8 cellular contexts compared by ENCODE assay signal in genomic region chr2:168454737-168455691, GRCh38. TPM values are rescaled to one million over a fixed set of nuclear protein-coding genes. Genes with fewer than 3 reads are reported as not detected.
DNase-seq lines count a peak whose midpoint lies in the region; ATAC-seq and TF ChIP-seq lines count a peak whose summit lies in the region.

No MANE protein-coding gene starts in this region.

- TF ChIP-seq CTCF in heart right ventricle (IDR thresholded peaks at IDR 0.05) (no peak), liver (IDR thresholded peaks at IDR 0.05; ENCODE audit: low read depth, low read length, missing input control) (no peak), vagina (IDR thresholded peaks at IDR 0.05) (no peak)

- DNase-seq in heart right ventricle (no peak), left ventricle myocardium superior (no peak), adipocyte (ENCODE audit: low read depth) (no peak), vagina (ENCODE audit: extremely low spot score in 2 of 2) (no peak), SHP77 treated with DMSO at 0.1 percent for 48 hours (lab: John Stamatoyannopoulos, UW) (no peak), ecto neural progenitor cell (ENCODE audit: low spot score) (no peak), NCI-H1694 treated with DMSO at 0.1 percent for 48 hours (lab: John Stamatoyannopoulos, UW) (no peak)

- H3K9me3 ChIP-seq in heart right ventricle = peaks cover 0 to 10% (median 0%) of the 10 kb centered on the region in 11 donors
- no peaks in the 10 kb centered on the region for H3K9me3 ChIP-seq in adipocyte (ENCODE audit: control insufficient read depth, low read length)
- no peaks in the 10 kb centered on the region for H3K9me3 ChIP-seq in liver (ENCODE audit: control insufficient read depth in 4 of 4, low read length in 3 of 4)
- H3K9me3 ChIP-seq in vagina = no peaks in the 10 kb centered on the region

- H3K4me1 ChIP-seq in heart right ventricle (peaks cover 0 to 31% (median 7%) of the 10 kb centered on the region in 9 donors), adipocyte (ENCODE audit: control insufficient read depth, insufficient read depth, low read length) (peaks cover 12% of the 10 kb centered on the region), liver (ENCODE audit: control insufficient read depth in 4 of 4, insufficient read depth in 4 of 4, low read length in 3 of 4) (peaks cover 0 to 25% (median 14%) of the 10 kb centered on the region in 4 donors), vagina (peaks cover 29% of the 10 kb centered on the region)

- no peaks in the 10 kb centered on the region for H3K27me3 ChIP-seq in heart right ventricle
- no peaks in the 10 kb centered on the region for H3K27me3 ChIP-seq in adipocyte (replicated peaks; ENCODE audit: control insufficient read depth, insufficient read depth, low read length)
- H3K27me3 ChIP-seq in liver (ENCODE audit: control insufficient read depth in 4 of 4, insufficient read depth in 4 of 4, low read length in 3 of 4) = no peaks in the 10 kb centered on the region
- H3K27me3 ChIP-seq in vagina = no peaks in the 10 kb centered on the region

- H3K27ac ChIP-seq in heart right ventricle = peak overlapping the region in 4 of 10 donors; percentile 64 to 93 (median 83)
- H3K27ac ChIP-seq in liver (ENCODE audit: low read depth in 1 of 2, low read length in 2 of 2) = no peak overlapping the region
- peak overlapping the region; percentile 79 for H3K27ac ChIP-seq in vagina

- 68 to 77% methylated on average over 7 of the region's 7 CpGs for WGBS in heart right ventricle, 2 donors
- WGBS in liver = 73% methylated on average over 7 of the region's 7 CpGs

- H3K36me3 ChIP-seq in heart right ventricle (no peaks in the 10 kb centered on the region), adipocyte (ENCODE audit: control insufficient read depth, insufficient read depth, low read length, severe bottlenecking) (no peaks in the 10 kb centered on the region), liver (ENCODE audit: control insufficient read depth in 4 of 4, insufficient read depth in 3 of 4, low read depth in 1 of 4, low read length in 3 of 4) (no peaks in the 10 kb centered on the region), vagina (no peaks in the 10 kb centered on the region)

- intact Hi-C loops in heart right ventricle (cut with DNase I) = loop anchor here in 6 of 10 donors (5.0 to 10.0 kb wide), 8 partner anchors 62 to 302 kb away; no protein-coding TSS in a partner anchor
- intact Hi-C loops in left ventricle myocardium superior (cut with micrococcal nuclease) = no loop called here
- intact Hi-C loops in vagina (cut with DNase I) = loop anchor here (5.0 to 10.0 kb wide), 2 partner anchors 72 to 170 kb away; no protein-coding TSS in a partner anchor

- TF ChIP-seq POLR2A in vagina (IDR thresholded peaks at IDR 0.05) = no peak

- ATAC-seq in heart right ventricle (no peak), left ventricle myocardium superior (no peak)

- peak overlapping the region in 9 of 10 donors; percentile 71 to 97 (median 87) for H3K4me3 ChIP-seq in heart right ventricle
- H3K4me3 ChIP-seq in adipocyte (ENCODE audit: low read length) = peak overlapping the region; percentile 85
- H3K4me3 ChIP-seq in liver (ENCODE audit: low read depth in 1 of 3, low read length in 3 of 3) = peak overlapping the region in 2 of 3 donors; percentile 68 to 85
- H3K4me3 ChIP-seq in vagina = peak overlapping the region; percentile 66 to 99

- no peak for TF ChIP-seq RAD21 in liver (IDR thresholded peaks at IDR 0.05)

- H3K9ac ChIP-seq in adipocyte (ENCODE audit: low read length) = peak overlapping the region; percentile 87
- H3K9ac ChIP-seq in liver (ENCODE audit: low read depth in 1 of 2, low read length in 2 of 2) = peak overlapping the region in 1 of 2 donors; percentile 67

TF ChIP-seq in liver, 16 proteins besides CTCF, POLR2A, EP300 and RAD21:
- TF ChIP-seq GABPA (IDR thresholded peaks at IDR 0.05 in 1 of 2, conservative IDR thresholded peaks at IDR 0.05 in 1 of 2) = no peak
- TF ChIP-seq FOXA1 (IDR thresholded peaks at IDR 0.05) = no peak
- TF ChIP-seq ATF3 (IDR thresholded peaks at IDR 0.05) = no peak
- TF ChIP-seq NR2F2 (IDR thresholded peaks at IDR 0.05) = no peak
- TF ChIP-seq YY1 (IDR thresholded peaks at IDR 0.05) = no peak

RNA-seq across cellular contexts. Expression of gene CERS6, which starts 1.1 kb away (rescaled TPM):
- total RNA-seq in heart right ventricle (10 to 100 TPM; 47.4 to 76.3 (median 58.2) TPM), left ventricle myocardium superior (71.7 TPM), liver (10 to 100 TPM; 13.5 to 20.4 TPM), vagina (27.7 TPM)
- polyA plus RNA-seq in heart right ventricle (10 to 100 TPM; 20.5 to 22.6 TPM), liver (1 to 10 TPM; 4.2 to 6.8 TPM)
